ENCODE assay signal across 2 cellular contexts in genomic region chr10:75272896-75273295, GRCh38.
A peak's percentile ranks its signal among the peaks of the same experiment; 100 is the strongest.
TF ChIP-seq lines count a peak whose summit lies in the region.

No MANE protein-coding gene starts in this region.

TF ChIP-seq in HepG2, 621 proteins besides CTCF, POLR2A, EP300 and RAD21 (continued from another document and continues in another):
- TF ChIP-seq NR2F6 (IDR thresholded peaks at IDR 0.05) (no peak), NR2F6 (CRISPR knock-in tag; IDR thresholded peaks at IDR 0.05) (no peak), SKIL (CRISPR knock-in tag; IDR thresholded peaks at IDR 0.05; ENCODE audit: borderline replicate concordance) (0 out of 2 replicates have a peak, but pooled peaks have one; percentile 23), CHD2 (IDR thresholded peaks at IDR 0.05; ENCODE audit: low read depth, low read length) (no peak), IKZF5 (CRISPR knock-in tag; IDR thresholded peaks at IDR 0.05) (0 out of 2 replicates have a peak, but pooled peaks have one; percentile 16), FOXP1 (IDR thresholded peaks at IDR 0.05) (no peak), FOXP1 (CRISPR knock-in tag; IDR thresholded peaks at IDR 0.05) (0 out of 2 replicates have a peak, but pooled peaks have one; percentile 8), FOXA1 (IDR thresholded peaks at IDR 0.05) (no peak), FOXA1 (CRISPR knock-in tag; IDR thresholded peaks at IDR 0.05) (peak; percentile 68), ZNF230 (CRISPR knock-in tag; IDR thresholded peaks at IDR 0.05) (no peak), ZNF296 (CRISPR knock-in tag; conservative IDR thresholded peaks at IDR 0.05) (peak; percentile 61; the same call in 1 of the 2 replicates), SAP130 (CRISPR knock-in tag; IDR thresholded peaks at IDR 0.05; ENCODE audit: low read depth) (peak; percentile 48), BCL6 (CRISPR knock-in tag; IDR thresholded peaks at IDR 0.05) (peak; percentile 34; the same call in 1 of the 2 replicates), NCOR1 (IDR thresholded peaks at IDR 0.05; ENCODE audit: borderline replicate concordance, low read length) (no peak), ZMAT3 (CRISPR knock-in tag; conservative IDR thresholded peaks at IDR 0.05) (no peak), TAF15 (IDR thresholded peaks at IDR 0.05; ENCODE audit: low read depth, low read length, poor library complexity, severe bottlenecking) (no peak), LCORL (IDR thresholded peaks at IDR 0.05) (no peak), LCORL (CRISPR knock-in tag; IDR thresholded peaks at IDR 0.05) (peak; percentile 46; the same call in 1 of the 2 replicates), FOSL2 (CRISPR knock-in tag; IDR thresholded peaks at IDR 0.05) (peak; percentile 72), ELF3 (CRISPR knock-in tag; IDR thresholded peaks at IDR 0.05) (0 out of 2 replicates have a peak, but pooled peaks have one; percentile 12), HNRNPLL (IDR thresholded peaks at IDR 0.05; ENCODE audit: low read depth, low read length, poor library complexity, severe bottlenecking) (no peak), ZNF770 (CRISPR knock-in tag; IDR thresholded peaks at IDR 0.05) (peak; percentile 57), STAG1 (CRISPR knock-in tag; IDR thresholded peaks at IDR 0.05) (peak; percentile 44), ZBTB44 (CRISPR knock-in tag; IDR thresholded peaks at IDR 0.05) (no peak), POGZ (CRISPR knock-in tag; IDR thresholded peaks at IDR 0.05) (0 out of 2 replicates have a peak, but pooled peaks have one; percentile 25), RELA (CRISPR knock-in tag; IDR thresholded peaks at IDR 0.05) (no peak)

TF ChIP-seq in HEK293T, 16 proteins besides CTCF, POLR2A, EP300 and RAD21 (continued from another document):
- TF ChIP-seq CTBP1 (IDR thresholded peaks at IDR 0.05; ENCODE audit: borderline replicate concordance) (no peak), FOXM1 (IDR thresholded peaks at IDR 0.05; ENCODE audit: borderline replicate concordance) (no peak), L3MBTL2 (conservative IDR thresholded peaks at IDR 0.05) (no peak), HDGF (IDR thresholded peaks at IDR 0.05; ENCODE audit: borderline replicate concordance) (no peak), FOXA1 (IDR thresholded peaks at IDR 0.05) (no peak), SUZ12 (IDR thresholded peaks at IDR 0.05) (no peak), NFRKB (IDR thresholded peaks at IDR 0.05) (no peak)
